Comparison of ENCODE assay signal across 8 cellular contexts in genomic region chr2:64204716-64205115, GRCh38.
A peak's percentile ranks its signal among the peaks of the same experiment; 100 is the strongest.
DNase-seq lines count a peak whose midpoint lies in the region; ATAC-seq and TF ChIP-seq lines count a peak whose summit lies in the region.

No MANE protein-coding gene starts in this region.

- H3K4me3 Mint-ChIP-seq in T-helper 17 cell, result peak overlapping the region; percentile 86

- peak overlapping the region; percentile 93 for H2AFZ ChIP-seq in GM23248

- WGBS in GM23248 (ENCODE audit: low coverage in 1 of 2, low lambda C conversion rate in 2 of 2, missing lambda C conversion rate in 2 of 2), 2 experiments, result 91 to 93% methylated on average over 5 of the region's 5 CpGs
- 48 to 65% methylated on average over 3 to 5 of the region's 5 CpGs for WGBS in gastroesophageal sphincter (ENCODE audit: low coverage in 1 of 2), 2 donors

- peak overlapping the region; percentile 100 for H3K27ac Mint-ChIP-seq in T-helper 17 cell

- H3K4me1 Mint-ChIP-seq in T-helper 17 cell, result peaks cover 40% of the 10 kb centered on the region

- H3K27ac ChIP-seq in GM23248, result no peak overlapping the region
- H3K27ac ChIP-seq in gastroesophageal sphincter, result peak overlapping the region; percentile 69 to 92 (median 89)
- H3K27ac ChIP-seq in skin epidermis, result peak overlapping the region in 18 of 21 experiments; percentile 78 to 96 (median 86)

- no peak for TF ChIP-seq CTCF in gastroesophageal sphincter (IDR thresholded peaks at IDR 0.05)

- H3K9ac ChIP-seq in GM23248, result no peak overlapping the region

- H4K20me1 ChIP-seq in GM23248 (ENCODE audit: insufficient read depth), result no peaks in the 10 kb centered on the region

- H3K36me3 Mint-ChIP-seq in T-helper 17 cell (ENCODE audit: low read depth), result no peaks in the 10 kb centered on the region

- H3K27me3 Mint-ChIP-seq in T-helper 17 cell, result no peaks in the 10 kb centered on the region

- H3K9me2 ChIP-seq in GM23248 (ENCODE audit: insufficient read depth), result no peaks in the 10 kb centered on the region

- no peaks in the 10 kb centered on the region for H3K9me3 ChIP-seq in GM23248 (ENCODE audit: low read depth)
- no peaks in the 10 kb centered on the region for H3K9me3 ChIP-seq in T-helper 17 cell (ENCODE audit: control insufficient read depth, low read length, poor library complexity, severe bottlenecking)
- H3K9me3 ChIP-seq in gastroesophageal sphincter, result no peaks in the 10 kb centered on the region

- ATAC-seq in T-helper 17 cell, result no peak
- no peak for ATAC-seq in gastroesophageal sphincter
- ATAC-seq in GM21390 (IDR thresholded peaks at IDR 0.05; ENCODE audit: unreplicated experiment), result no peak

- TF ChIP-seq POLR2A in gastroesophageal sphincter (IDR thresholded peaks at IDR 0.05), result no peak

- in situ Hi-C loops in GM23248 (cut with MboI), result no loop called here

- no peak for TF ChIP-seq EP300 in gastroesophageal sphincter (IDR thresholded peaks at IDR 0.05)

- H3K36me3 ChIP-seq in GM23248 (ENCODE audit: low read depth) (no peaks in the 10 kb centered on the region), gastroesophageal sphincter (no peaks in the 10 kb centered on the region)

- H3K4me3 ChIP-seq in GM23248 (no peak overlapping the region), gastroesophageal sphincter (peak overlapping the region; percentile 11 to 43), skin epidermis (no peak overlapping the region)

- no peak overlapping the region for H3K4me2 ChIP-seq in GM23248 (ENCODE audit: unreplicated experiment)

- H3K27me3 ChIP-seq in GM23248 (replicated peaks; ENCODE audit: insufficient read depth) (0 out of 2 replicates have a peak, but pooled peaks cover 3% of the 10 kb centered on the region), gastroesophageal sphincter (no peaks in the 10 kb centered on the region)

- no peaks in the 10 kb centered on the region for H3K79me2 ChIP-seq in GM23248 (ENCODE audit: insufficient read depth)

- H3F3A ChIP-seq in GM23248 (ENCODE audit: insufficient read depth), result peaks cover 11% of the 10 kb centered on the region

- DNase-seq in GM23248, result no peak
- DNase-seq in T-helper 17 cell, result no peak
- no peak for DNase-seq in NCI-H345 (lab: John Stamatoyannopoulos, UW)
- no peak for DNase-seq in epidermal melanocyte (ENCODE audit: insufficient read length, low spot score)
- no peak for DNase-seq in NCI-H2081 (lab: John Stamatoyannopoulos, UW)

- H3K4me1 ChIP-seq in GM23248 (ENCODE audit: insufficient read depth) (peaks cover 19% of the 10 kb centered on the region), gastroesophageal sphincter (peaks cover 13 to 38% (median 27%) of the 10 kb centered on the region in 3 donors)

Comparison
In these comparisons a context has a peak if more than half of its experiments do, and no peak if none do; other contexts are left out.
1. H3K4me3 ChIP-seq: peak in gastroesophageal sphincter (2 of 2); none in GM23248 (single experiment) and skin epidermis (0 of 7).